In the genomic region with DNA sequence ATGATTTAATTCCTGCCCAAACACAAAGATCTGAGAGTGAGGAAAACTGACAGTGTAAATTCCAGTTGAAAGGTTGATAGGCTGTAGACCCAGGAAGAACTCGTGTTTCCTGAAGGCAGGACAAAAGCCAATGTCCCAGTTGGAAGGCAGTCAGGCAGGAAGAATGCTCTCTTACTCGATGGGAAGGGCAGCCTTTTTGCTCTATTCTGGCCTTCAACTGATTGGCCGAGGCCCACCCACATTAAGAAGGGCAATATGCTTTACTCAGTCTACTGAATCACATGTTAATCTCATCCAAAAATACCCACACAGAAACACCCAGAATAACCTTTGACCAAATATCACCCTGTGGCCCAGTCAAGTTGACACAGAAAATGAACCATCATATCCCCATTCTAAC, we compare ENCODE assay signal across 9 cellular contexts. TPM values are rescaled to one million over a fixed set of nuclear protein-coding genes. Genes with fewer than 3 reads are reported as not detected.
"Had no signal": no experiment of that assay in that cellular context is flagged by ENCODE, and none has a peak within 500 bp of the region (broad histone marks: within the 10 kb centered on the region; RNA-seq: fewer than 3 reads in every experiment).

No MANE protein-coding gene starts in this region.

- H3K9me3 ChIP-seq: HAP-1 had no signal

- H3K4me1 ChIP-seq: HAP-1 had no signal

- ATAC-seq: HCT116 had no signal

- H2AFZ ChIP-seq: GM23248 had no signal

- H3K36me3 ChIP-seq: HAP-1 had no signal

- H3K9ac ChIP-seq: GM23248 had no signal

- H3K4me3 ChIP-seq: GM23248, HAP-1 had no signal

- DNase-seq: GM23248, GOT3, H7, IMR-90, KBM-7 had no signal

- FAIRE-seq: HTR-8/SVneo had no signal

- H3K27ac ChIP-seq: GM23248 had no signal

RNA-seq across cellular contexts. Expression of a gene that starts 45.3 kb away (rescaled TPM):
- total RNA-seq: H4 had no signal
